Comparison of ENCODE assay signal across 8 cellular contexts in genomic region chrX:139126493-139126892, GRCh38.
DNase-seq lines count a peak whose midpoint lies in the region; ATAC-seq and TF ChIP-seq lines count a peak whose summit lies in the region.

No MANE protein-coding gene starts in this region.

- H3K9me3 ChIP-seq in HEK293 (ENCODE audit: control insufficient read depth, insufficient read depth, low read depth, low read length), result no peaks in the 10 kb centered on the region
- H3K9me3 ChIP-seq in iPS DF 6.9 (ENCODE audit: control insufficient read depth, insufficient read depth, low read length), result no peaks in the 10 kb centered on the region

- H3K4me3 ChIP-seq in HEK293 (ENCODE audit: low read depth, low read length) (no peak overlapping the region), iPS DF 6.9 (ENCODE audit: low read length) (no peak overlapping the region)

- no peaks in the 10 kb centered on the region for H3K27me3 Mint-ChIP-seq in activated CD4-positive, alpha-beta T cell treated with anti-CD3 and anti-CD28 coated beads for 36 hours

- intact Hi-C loops in activated CD4-positive, alpha-beta T cell treated with anti-CD3 and anti-CD28 coated beads for 36 hours (cut with DNase I, micrococcal nuclease), result loop anchor here in 1 of 2 experiments (2.0 to 10.0 kb wide), 2 partner anchors 434 to 848 kb away; no protein-coding TSS in a partner anchor

- peak; percentile 25 for DNase-seq in activated CD4-positive, alpha-beta T cell treated with anti-CD3 and anti-CD28 coated beads for 36 hours
- no peak for DNase-seq in activated CD4-positive, alpha-beta T cell treated with anti-CD3 and anti-CD28 coated beads for 4 hours
- DNase-seq in NCI-H748 treated with DMSO at 0.1 percent for 48 hours (lab: John Stamatoyannopoulos, UW), result peak; percentile 7
- DNase-seq in iPS DF 6.9 (ENCODE audit: low read depth, low spot score), result peak; percentile 43
- no peak for DNase-seq in epidermal melanocyte (ENCODE audit: insufficient read length, low spot score)
- no peak for DNase-seq in stimulated activated CD4-positive, alpha-beta T cell treated with anti-CD3 and anti-CD28 coated beads, Interleukin-1b, Interleukin-23, amount 100 ng/mL, for 48 hours
- no peak for DNase-seq in effector CD4-positive, alpha-beta T cell

- no peak for TF ChIP-seq CTCF in HEK293 (tag by site-specific recombination; IDR thresholded peaks at IDR 0.05)

- no peaks in the 10 kb centered on the region for H3K4me1 Mint-ChIP-seq in activated CD4-positive, alpha-beta T cell treated with anti-CD3 and anti-CD28 coated beads for 36 hours

- no peaks in the 10 kb centered on the region for H3K36me3 Mint-ChIP-seq in activated CD4-positive, alpha-beta T cell treated with anti-CD3 and anti-CD28 coated beads for 36 hours (ENCODE audit: low read depth)

- no peak for ATAC-seq in activated CD4-positive, alpha-beta T cell treated with anti-CD3 and anti-CD28 coated beads for 36 hours

- H3K4me3 Mint-ChIP-seq in activated CD4-positive, alpha-beta T cell treated with anti-CD3 and anti-CD28 coated beads for 36 hours, result no peak overlapping the region

- H3K27ac ChIP-seq in HEK293 (ENCODE audit: extremely low read depth, low read depth, low read length), result no peak overlapping the region
- H3K27ac ChIP-seq in iPS DF 6.9 (ENCODE audit: low read length), result no peak overlapping the region

- H3K27ac Mint-ChIP-seq in activated CD4-positive, alpha-beta T cell treated with anti-CD3 and anti-CD28 coated beads for 36 hours, result no peak overlapping the region

- no peaks in the 10 kb centered on the region for H3K36me3 ChIP-seq in HEK293 (ENCODE audit: control insufficient read depth in 2 of 2, insufficient read depth in 1 of 2, low read length in 2 of 2)
- H3K36me3 ChIP-seq in iPS DF 6.9 (ENCODE audit: control insufficient read depth, insufficient read depth, low read length), result no peaks in the 10 kb centered on the region

- CTCF ChIA-PET in activated CD4-positive, alpha-beta T cell treated with anti-CD3 and anti-CD28 coated beads for 36 hours (lab: Charles Lee), result interaction anchor here (0.9 to 1.0 kb wide), 2 partner anchors 19 to 432 kb away, joined by 3 read pairs; no protein-coding TSS in a partner anchor
- CTCF ChIA-PET in HEK293 (lab: Yijun Ruan, JAX), result interaction anchor here (0.5 to 1.6 kb wide), 22 partner anchors 11 to 1654 kb away, joined by 3 to 14 read pairs (median 4); no protein-coding TSS in a partner anchor

- no peaks in the 10 kb centered on the region for H3K27me3 ChIP-seq in iPS DF 6.9 (ENCODE audit: control insufficient read depth, insufficient read depth, low read length)

- no CpG with 5 or more reads among the region's 2 CpGs for WGBS in iPS DF 6.9 (ENCODE audit: insufficient coverage, insufficient read length)

- POLR2A ChIA-PET in activated CD4-positive, alpha-beta T cell treated with anti-CD3 and anti-CD28 coated beads for 36 hours (lab: Charles Lee), result no interaction called here
- POLR2A ChIA-PET in HEK293 (lab: Yijun Ruan, JAX), result interaction anchor here (1.0 kb wide), 1 partner anchor 77 kb away, joined by 3 read pairs; no protein-coding TSS in a partner anchor

- H3K4me1 ChIP-seq in HEK293 (ENCODE audit: control insufficient read depth, insufficient read depth, low read length) (no peaks in the 10 kb centered on the region), iPS DF 6.9 (ENCODE audit: control insufficient read depth, insufficient read depth, low read length) (no peaks in the 10 kb centered on the region)

- no peaks in the 10 kb centered on the region for H3K9me3 Mint-ChIP-seq in activated CD4-positive, alpha-beta T cell treated with anti-CD3 and anti-CD28 coated beads for 36 hours (ENCODE audit: low read depth)

TF ChIP-seq in HEK293, 187 proteins besides CTCF, POLR2A, EP300 and RAD21:
- TF ChIP-seq ZNF404 (tag by site-specific recombination; IDR thresholded peaks at IDR 0.05), result no peak
- no peak for TF ChIP-seq YY1 (tag by site-specific recombination; IDR thresholded peaks at IDR 0.05)
- no peak for TF ChIP-seq ZSCAN16 (tag by site-specific recombination; IDR thresholded peaks at IDR 0.05)
- 0 out of 2 replicates have a peak, but pooled peaks have one; percentile 25 for TF ChIP-seq ZNF629 (tag by site-specific recombination; IDR thresholded peaks at IDR 0.05)
- peak; percentile 94 for TF ChIP-seq ZNF2 (tag by site-specific recombination; IDR thresholded peaks at IDR 0.05)
- no peak for TF ChIP-seq ZNF311 (tag by site-specific recombination; IDR thresholded peaks at IDR 0.05; ENCODE audit: borderline replicate concordance)
- TF ChIP-seq ZNF10 (tag by site-specific recombination; IDR thresholded peaks at IDR 0.05), result no peak
- peak; percentile 73 for TF ChIP-seq ATF2 (tag by site-specific recombination; IDR thresholded peaks at IDR 0.05; ENCODE audit: low read depth)
- TF ChIP-seq, protein P1, sequence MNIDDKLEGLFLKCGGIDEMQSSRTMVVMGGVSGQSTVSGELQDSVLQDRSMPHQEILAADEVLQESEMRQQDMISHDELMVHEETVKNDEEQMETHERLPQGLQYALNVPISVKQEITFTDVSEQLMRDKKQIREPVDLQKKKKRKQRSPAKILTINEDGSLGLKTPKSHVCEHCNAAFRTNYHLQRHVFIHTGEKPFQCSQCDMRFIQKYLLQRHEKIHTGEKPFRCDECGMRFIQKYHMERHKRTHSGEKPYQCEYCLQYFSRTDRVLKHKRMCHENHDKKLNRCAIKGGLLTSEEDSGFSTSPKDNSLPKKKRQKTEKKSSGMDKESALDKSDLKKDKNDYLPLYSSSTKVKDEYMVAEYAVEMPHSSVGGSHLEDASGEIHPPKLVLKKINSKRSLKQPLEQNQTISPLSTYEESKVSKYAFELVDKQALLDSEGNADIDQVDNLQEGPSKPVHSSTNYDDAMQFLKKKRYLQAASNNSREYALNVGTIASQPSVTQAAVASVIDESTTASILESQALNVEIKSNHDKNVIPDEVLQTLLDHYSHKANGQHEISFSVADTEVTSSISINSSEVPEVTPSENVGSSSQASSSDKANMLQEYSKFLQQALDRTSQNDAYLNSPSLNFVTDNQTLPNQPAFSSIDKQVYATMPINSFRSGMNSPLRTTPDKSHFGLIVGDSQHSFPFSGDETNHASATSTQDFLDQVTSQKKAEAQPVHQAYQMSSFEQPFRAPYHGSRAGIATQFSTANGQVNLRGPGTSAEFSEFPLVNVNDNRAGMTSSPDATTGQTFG (tag by site-specific recombination; IDR thresholded peaks at IDR 0.05; ENCODE audit: borderline replicate concordance), result no peak
- peak; percentile 76 for TF ChIP-seq ZNF654 (tag by site-specific recombination; IDR thresholded peaks at IDR 0.05; ENCODE audit: low read depth)
- TF ChIP-seq ZNF660 (tag by site-specific recombination; IDR thresholded peaks at IDR 0.05), result 0 out of 2 replicates have a peak, but pooled peaks have one; percentile 16
- no peak for TF ChIP-seq ZNF544 (tag by site-specific recombination; IDR thresholded peaks at IDR 0.05)
- no peak for TF ChIP-seq ZNF157 (tag by site-specific recombination; IDR thresholded peaks at IDR 0.05)
- TF ChIP-seq ZBTB1 (tag by site-specific recombination; IDR thresholded peaks at IDR 0.05), result no peak
- no peak for TF ChIP-seq KLF8 (tag by site-specific recombination; IDR thresholded peaks at IDR 0.05)
- TF ChIP-seq ZNF184 (tag by site-specific recombination; IDR thresholded peaks at IDR 0.05), result peak; percentile 29; the same call in 1 of the 2 replicates

Comparison
In these comparisons a context has a peak if more than half of its experiments do, and no peak if none do; other contexts are left out.
1. DNase-seq: peak in activated CD4-positive, alpha-beta T cell treated with anti-CD3 and anti-CD28 coated beads for 36 hours (single experiment), NCI-H748 treated with DMSO at 0.1 percent for 48 hours (single experiment) and iPS DF 6.9 (single experiment); none in activated CD4-positive, alpha-beta T cell treated with anti-CD3 and anti-CD28 coated beads for 4 hours (0 of 2), epidermal melanocyte (single experiment), stimulated activated CD4-positive, alpha-beta T cell treated with anti-CD3 and anti-CD28 coated beads, Interleukin-1b, Interleukin-23, amount 100 ng/mL, for 48 hours (single experiment) and effector CD4-positive, alpha-beta T cell (single experiment).